Comparison of ENCODE assay signal across 16 cellular contexts in the genomic region with DNA sequence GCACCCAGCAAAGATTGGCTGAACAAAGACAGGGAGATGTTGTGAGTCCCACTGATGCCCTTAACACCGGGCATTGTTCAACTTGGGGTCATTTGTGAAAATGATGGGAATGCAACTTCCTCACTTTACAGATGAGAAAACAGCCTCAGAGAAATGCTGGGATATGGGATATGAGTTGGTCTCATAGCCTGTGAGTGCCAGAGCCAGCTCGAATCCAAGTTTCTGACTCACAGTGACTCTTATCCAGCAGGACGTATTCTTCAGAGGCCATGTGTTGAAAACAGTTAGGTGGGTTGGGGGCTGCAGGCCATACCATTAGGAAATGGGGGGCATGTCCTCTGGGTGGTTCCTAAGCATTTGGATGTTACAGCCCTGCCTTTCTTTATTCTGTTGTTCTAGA. TPM values are rescaled to one million over a fixed set of nuclear protein-coding genes. Genes with fewer than 3 reads are reported as not detected.
DNase-seq lines count a peak whose midpoint lies in the region; ATAC-seq and TF ChIP-seq lines count a peak whose summit lies in the region.
"Had no signal": no experiment of that assay in that cellular context is flagged by ENCODE, and none has a peak within 500 bp of the region (broad histone marks: within the 10 kb centered on the region; RNA-seq: fewer than 3 reads in every experiment).

No MANE protein-coding gene starts in this region.

- no TSS peak for BruUV-seq in mammary epithelial cell (replicated peaks; lab: Mats Ljungman, UMichigan)

- CTCF ChIA-PET in mammary epithelial cell (lab: Charles Lee; ENCODE audit: low non-redundant PET), result no interaction called here

- H3K36me3 ChIP-seq in MG63, result no peaks in the 10 kb centered on the region
- H3K36me3 ChIP-seq in mammary epithelial cell (ENCODE audit: insufficient read depth, low read length), result no peaks in the 10 kb centered on the region
- H3K36me3 ChIP-seq in suprapubic skin, result no peaks in the 10 kb centered on the region
- H3K36me3 ChIP-seq: BLaER1, esophagus muscularis mucosa, lower lobe of right lung had no signal

- H3K4me3 Mint-ChIP-seq in activated T-cell treated with anti-CD3 and anti-CD28 coated beads, Interleukin-2, amount 50 U/mL, for 24 hours, result no peak overlapping the region
- H3K4me3 Mint-ChIP-seq: activated CD8-positive, alpha-beta T cell treated with anti-CD3 and anti-CD28 coated beads for 36 hours; natural killer cell had no signal

- dilution Hi-C loops in mammary epithelial cell (cut with HindIII; ENCODE audit: low sequenced_read_pairs), result loop anchor here (5.0 kb wide), 2 partner anchors 47 to 93 kb away; partner anchors contain the start of gene KIAA1217

- in situ Hi-C loops in mammary epithelial cell (cut with MboI; ENCODE audit: low sequenced_read_pairs in 2 of 2), result no loop called here

- H3K79me2 ChIP-seq in mammary epithelial cell (ENCODE audit: insufficient read depth, low read length), result peaks cover 30% of the 10 kb centered on the region

- no peaks in the 10 kb centered on the region for H3K4me1 Mint-ChIP-seq in activated T-cell treated with anti-CD3 and anti-CD28 coated beads, Interleukin-2, amount 50 U/mL, for 24 hours (ENCODE audit: low read depth)
- H3K4me1 Mint-ChIP-seq: natural killer cell had no signal

- H3K27me3 Mint-ChIP-seq in activated T-cell treated with anti-CD3 and anti-CD28 coated beads, Interleukin-2, amount 50 U/mL, for 24 hours, result peaks cover 8% of the 10 kb centered on the region
- H3K27me3 Mint-ChIP-seq: activated CD8-positive, alpha-beta T cell treated with anti-CD3 and anti-CD28 coated beads for 36 hours had no signal

- H3K9me3 Mint-ChIP-seq in activated T-cell treated with anti-CD3 and anti-CD28 coated beads, Interleukin-2, amount 50 U/mL, for 24 hours, result no peaks in the 10 kb centered on the region
- H3K9me3 Mint-ChIP-seq: activated CD8-positive, alpha-beta T cell treated with anti-CD3 and anti-CD28 coated beads for 36 hours; natural killer cell had no signal

- intact Hi-C loops in mammary epithelial cell (cut with micrococcal nuclease), result loop anchor here (2.0 kb wide), 1 partner anchor 15 kb away; no protein-coding TSS in a partner anchor

- no peak overlapping the region for H3K4me2 ChIP-seq in mammary epithelial cell (ENCODE audit: insufficient read depth, low read depth, low read length)
- H3K4me2 ChIP-seq: BLaER1 had no signal

- H3K27ac ChIP-seq in mammary epithelial cell (ENCODE audit: insufficient read depth, low read depth, low read length) (peak overlapping the region; percentile 96), suprapubic skin (peak overlapping the region; percentile 96)
- H3K27ac ChIP-seq: BLaER1, esophagus muscularis mucosa, lower lobe of right lung, SK-N-MC had no signal

- peak; percentile 64 for DNase-seq in MG63
- peak; percentile 57 for DNase-seq in mammary epithelial cell
- DNase-seq in iris pigment epithelial cell (ENCODE audit: low read depth), result peak; percentile 56
- no peak for DNase-seq in suprapubic skin (ENCODE audit: low spot score in 2 of 2)
- no peak for DNase-seq in activated T-cell treated with anti-CD3 and anti-CD28 coated beads, Interleukin-2, amount 50 U/mL, for 24 hours
- DNase-seq in activated CD4-positive, alpha-beta T cell treated with anti-CD3 and anti-CD28 coated beads for 48 hours, result no peak
- DNase-seq: activated CD8-positive, alpha-beta T cell treated with anti-CD3 and anti-CD28 coated beads for 36 hours; lower lobe of right lung; natural killer cell; NCI-H1694 treated with DMSO at 0.1 percent for 48 hours; NCI-H510A treated with DMSO at 0.1 percent for 48 hours had no signal

- no peaks in the 10 kb centered on the region for H3K36me3 Mint-ChIP-seq in activated T-cell treated with anti-CD3 and anti-CD28 coated beads, Interleukin-2, amount 50 U/mL, for 24 hours (ENCODE audit: low read depth)
- H3K36me3 Mint-ChIP-seq: natural killer cell had no signal

- H4K20me1 ChIP-seq in mammary epithelial cell (ENCODE audit: insufficient read depth, low read length), result no peaks in the 10 kb centered on the region
- H4K20me1 ChIP-seq: BLaER1 had no signal

- H3K4me1 ChIP-seq in mammary epithelial cell (ENCODE audit: insufficient read depth, low read length) (peaks cover 51% of the 10 kb centered on the region), suprapubic skin (peaks cover 72% of the 10 kb centered on the region)
- H3K4me1 ChIP-seq: BLaER1 had no signal

- no peak overlapping the region for H3K27ac Mint-ChIP-seq in activated T-cell treated with anti-CD3 and anti-CD28 coated beads, Interleukin-2, amount 50 U/mL, for 24 hours
- H3K27ac Mint-ChIP-seq: activated CD8-positive, alpha-beta T cell treated with anti-CD3 and anti-CD28 coated beads for 36 hours; natural killer cell had no signal

- no peak for TF ChIP-seq CTCF in mammary epithelial cell (conservative IDR thresholded peaks at IDR 0.05 in 1 of 2, IDR thresholded peaks at IDR 0.05 in 1 of 2; ENCODE audit: extremely low read depth in 1 of 2, insufficient read depth in 1 of 2, low read depth in 1 of 2, low read length in 2 of 2)
- no peak for TF ChIP-seq CTCF in suprapubic skin (IDR thresholded peaks at IDR 0.05)

- H3K27me3 ChIP-seq in MG63 (no peaks in the 10 kb centered on the region), mammary epithelial cell (ENCODE audit: insufficient read depth, low read length) (no peaks in the 10 kb centered on the region), suprapubic skin (no peaks in the 10 kb centered on the region)
- H3K27me3 ChIP-seq: BLaER1, esophagus muscularis mucosa had no signal

- H3K4me3 ChIP-seq in MG63, result no peak overlapping the region
- no peak overlapping the region for H3K4me3 ChIP-seq in mammary epithelial cell (replicated peaks in 1 of 3; ENCODE audit: insufficient read depth in 1 of 3, low read depth in 2 of 3, low read length in 3 of 3)
- no peak overlapping the region for H3K4me3 ChIP-seq in suprapubic skin
- H3K4me3 ChIP-seq: BLaER1, esophagus muscularis mucosa, lower lobe of right lung, SK-N-MC had no signal

- no peak for TF ChIP-seq EP300 in suprapubic skin (IDR thresholded peaks at IDR 0.05)

- WGBS in mammary epithelial cell (ENCODE audit: low coverage, missing lambda C conversion rate), result 37% methylated on average over 3 of the region's 3 CpGs
- 78% methylated on average over 3 of the region's 3 CpGs for WGBS in suprapubic skin

- peak overlapping the region; percentile 22 for H2AFZ ChIP-seq in mammary epithelial cell (ENCODE audit: low read depth, low read length)

- ATAC-seq in HG03565 (IDR thresholded peaks at IDR 0.05; ENCODE audit: unreplicated experiment) (no peak), GM18907 (IDR thresholded peaks at IDR 0.05; ENCODE audit: unreplicated experiment) (no peak)
- ATAC-seq: activated CD8-positive, alpha-beta T cell treated with anti-CD3 and anti-CD28 coated beads for 36 hours; lower lobe of right lung; natural killer cell had no signal

- TF ChIP-seq POLR2A in suprapubic skin (IDR thresholded peaks at IDR 0.05), result no peak

- H3K9me3 ChIP-seq in MG63 (no peaks in the 10 kb centered on the region), mammary epithelial cell (replicated peaks; ENCODE audit: insufficient read depth, low read length) (no peaks in the 10 kb centered on the region), suprapubic skin (no peaks in the 10 kb centered on the region)
- H3K9me3 ChIP-seq: BLaER1, esophagus muscularis mucosa, lower lobe of right lung had no signal

- H3K9ac ChIP-seq in mammary epithelial cell (ENCODE audit: insufficient read depth, low read length), result no peak overlapping the region
- H3K9ac ChIP-seq: BLaER1 had no signal

RNA-seq across cellular contexts. Expression of gene KIAA1217, which starts 45.2 kb away (rescaled TPM):
- 1.7 and 6.4 TPM in 2 replicates for total RNA-seq in MG63 (2014; rRNA removed; shearing (Covaris generic); ENCODE audit: low replicate concordance)
- total RNA-seq in mammary epithelial cell (10 to 100 TPM; 39.3 to 47.5 TPM), suprapubic skin (100 to 1,000 TPM in 1 of 4 donors, 10 to 100 TPM in 3; 59.2 to 109 (median 72.1) TPM)
- 12.3 TPM for polyA plus RNA-seq in mammary epithelial cell
- polyA minus RNA-seq in mammary epithelial cell, result 23.6 TPM
- total RNA-seq: natural killer cell had no signal

Comparison
In these comparisons a context has a peak if more than half of its experiments do, and no peak if none do; other contexts are left out.
1. DNase-seq: peak in MG63 (single experiment), mammary epithelial cell (single experiment) and iris pigment epithelial cell (single experiment); none in suprapubic skin (0 of 2), activated T-cell treated with anti-CD3 and anti-CD28 coated beads, Interleukin-2, amount 50 U/mL, for 24 hours (single experiment) and activated CD4-positive, alpha-beta T cell treated with anti-CD3 and anti-CD28 coated beads for 48 hours (single experiment).